Comparison of ENCODE assay signal across 2 cellular contexts in the genomic region with DNA sequence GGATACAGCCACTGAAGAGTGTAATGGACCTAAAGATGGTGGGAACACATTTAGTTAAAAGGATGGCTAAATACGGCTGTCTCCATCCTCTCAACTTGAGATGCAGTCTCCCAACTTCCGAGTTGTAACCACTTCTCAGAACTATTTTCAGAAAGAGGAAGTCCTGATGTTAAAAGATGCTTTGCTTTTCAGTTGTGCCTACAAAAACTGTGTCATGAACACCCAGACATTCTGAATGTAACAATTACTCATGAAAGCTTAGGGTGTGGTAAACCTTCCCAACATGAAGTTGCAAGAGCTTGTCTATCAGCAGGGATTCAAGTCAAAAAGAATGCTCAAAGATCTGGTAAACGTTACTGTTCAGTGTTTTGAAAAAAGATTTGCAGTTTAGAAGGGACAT.
A peak's percentile ranks its signal among the peaks of the same experiment; 100 is the strongest.
TF ChIP-seq lines count a peak whose summit lies in the region.

No MANE protein-coding gene starts in this region.

TF ChIP-seq in GM12878, 131 proteins besides CTCF, POLR2A, EP300 and RAD21 (continued from another document and continues in another):
- TF ChIP-seq, protein P1, sequence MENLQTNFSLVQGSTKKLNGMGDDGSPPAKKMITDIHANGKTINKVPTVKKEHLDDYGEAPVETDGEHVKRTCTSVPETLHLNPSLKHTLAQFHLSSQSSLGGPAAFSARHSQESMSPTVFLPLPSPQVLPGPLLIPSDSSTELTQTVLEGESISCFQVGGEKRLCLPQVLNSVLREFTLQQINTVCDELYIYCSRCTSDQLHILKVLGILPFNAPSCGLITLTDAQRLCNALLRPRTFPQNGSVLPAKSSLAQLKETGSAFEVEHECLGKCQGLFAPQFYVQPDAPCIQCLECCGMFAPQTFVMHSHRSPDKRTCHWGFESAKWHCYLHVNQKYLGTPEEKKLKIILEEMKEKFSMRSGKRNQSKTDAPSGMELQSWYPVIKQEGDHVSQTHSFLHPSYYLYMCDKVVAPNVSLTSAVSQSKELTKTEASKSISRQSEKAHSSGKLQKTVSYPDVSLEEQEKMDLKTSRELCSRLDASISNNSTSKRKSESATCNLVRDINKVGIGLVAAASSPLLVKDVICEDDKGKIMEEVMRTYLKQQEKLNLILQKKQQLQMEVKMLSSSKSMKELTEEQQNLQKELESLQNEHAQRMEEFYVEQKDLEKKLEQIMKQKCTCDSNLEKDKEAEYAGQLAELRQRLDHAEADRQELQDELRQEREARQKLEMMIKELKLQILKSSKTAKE (IDR thresholded peaks at IDR 0.05; ENCODE audit: low read depth, poor library complexity, severe bottlenecking), result peak; percentile 12
- TF ChIP-seq, protein P2, sequence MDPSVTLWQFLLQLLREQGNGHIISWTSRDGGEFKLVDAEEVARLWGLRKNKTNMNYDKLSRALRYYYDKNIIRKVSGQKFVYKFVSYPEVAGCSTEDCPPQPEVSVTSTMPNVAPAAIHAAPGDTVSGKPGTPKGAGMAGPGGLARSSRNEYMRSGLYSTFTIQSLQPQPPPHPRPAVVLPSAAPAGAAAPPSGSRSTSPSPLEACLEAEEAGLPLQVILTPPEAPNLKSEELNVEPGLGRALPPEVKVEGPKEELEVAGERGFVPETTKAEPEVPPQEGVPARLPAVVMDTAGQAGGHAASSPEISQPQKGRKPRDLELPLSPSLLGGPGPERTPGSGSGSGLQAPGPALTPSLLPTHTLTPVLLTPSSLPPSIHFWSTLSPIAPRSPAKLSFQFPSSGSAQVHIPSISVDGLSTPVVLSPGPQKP (IDR thresholded peaks at IDR 0.05; ENCODE audit: low read depth, low read length), result no peak
- TF ChIP-seq, protein P3, sequence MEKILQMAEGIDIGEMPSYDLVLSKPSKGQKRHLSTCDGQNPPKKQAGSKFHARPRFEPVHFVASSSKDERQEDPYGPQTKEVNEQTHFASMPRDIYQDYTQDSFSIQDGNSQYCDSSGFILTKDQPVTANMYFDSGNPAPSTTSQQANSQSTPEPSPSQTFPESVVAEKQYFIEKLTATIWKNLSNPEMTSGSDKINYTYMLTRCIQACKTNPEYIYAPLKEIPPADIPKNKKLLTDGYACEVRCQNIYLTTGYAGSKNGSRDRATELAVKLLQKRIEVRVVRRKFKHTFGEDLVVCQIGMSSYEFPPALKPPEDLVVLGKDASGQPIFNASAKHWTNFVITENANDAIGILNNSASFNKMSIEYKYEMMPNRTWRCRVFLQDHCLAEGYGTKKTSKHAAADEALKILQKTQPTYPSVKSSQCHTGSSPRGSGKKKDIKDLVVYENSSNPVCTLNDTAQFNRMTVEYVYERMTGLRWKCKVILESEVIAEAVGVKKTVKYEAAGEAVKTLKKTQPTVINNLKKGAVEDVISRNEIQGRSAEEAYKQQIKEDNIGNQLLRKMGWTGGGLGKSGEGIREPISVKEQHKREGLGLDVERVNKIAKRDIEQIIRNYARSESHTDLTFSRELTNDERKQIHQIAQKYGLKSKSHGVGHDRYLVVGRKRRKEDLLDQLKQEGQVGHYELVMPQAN (conservative IDR thresholded peaks at IDR 0.05), result no peak
- TF ChIP-seq, protein P4, sequence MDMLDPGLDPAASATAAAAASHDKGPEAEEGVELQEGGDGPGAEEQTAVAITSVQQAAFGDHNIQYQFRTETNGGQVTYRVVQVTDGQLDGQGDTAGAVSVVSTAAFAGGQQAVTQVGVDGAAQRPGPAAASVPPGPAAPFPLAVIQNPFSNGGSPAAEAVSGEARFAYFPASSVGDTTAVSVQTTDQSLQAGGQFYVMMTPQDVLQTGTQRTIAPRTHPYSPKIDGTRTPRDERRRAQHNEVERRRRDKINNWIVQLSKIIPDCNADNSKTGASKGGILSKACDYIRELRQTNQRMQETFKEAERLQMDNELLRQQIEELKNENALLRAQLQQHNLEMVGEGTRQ (IDR thresholded peaks at IDR 0.05; ENCODE audit: borderline replicate concordance, low read depth, low read length), result no peak
- no peak for TF ChIP-seq GABPA (IDR thresholded peaks at IDR 0.05; ENCODE audit: low read depth)
- TF ChIP-seq CHD2 (IDR thresholded peaks at IDR 0.05; ENCODE audit: borderline replicate concordance, low read depth, low read length), result no peak
- TF ChIP-seq NBN (IDR thresholded peaks at IDR 0.05), result no peak
- no peak for TF ChIP-seq ZNF207 (IDR thresholded peaks at IDR 0.05; ENCODE audit: borderline replicate concordance)
- peak; percentile 71 for TF ChIP-seq MEF2B (IDR thresholded peaks at IDR 0.05; ENCODE audit: partially characterized antibody, poor library complexity, severe bottlenecking)
- TF ChIP-seq, protein P5, sequence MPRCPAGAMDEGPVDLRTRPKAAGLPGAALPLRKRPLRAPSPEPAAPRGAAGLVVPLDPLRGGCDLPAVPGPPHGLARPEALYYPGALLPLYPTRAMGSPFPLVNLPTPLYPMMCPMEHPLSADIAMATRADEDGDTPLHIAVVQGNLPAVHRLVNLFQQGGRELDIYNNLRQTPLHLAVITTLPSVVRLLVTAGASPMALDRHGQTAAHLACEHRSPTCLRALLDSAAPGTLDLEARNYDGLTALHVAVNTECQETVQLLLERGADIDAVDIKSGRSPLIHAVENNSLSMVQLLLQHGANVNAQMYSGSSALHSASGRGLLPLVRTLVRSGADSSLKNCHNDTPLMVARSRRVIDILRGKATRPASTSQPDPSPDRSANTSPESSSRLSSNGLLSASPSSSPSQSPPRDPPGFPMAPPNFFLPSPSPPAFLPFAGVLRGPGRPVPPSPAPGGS (IDR thresholded peaks at IDR 0.05; ENCODE audit: borderline replicate concordance, insufficient read depth, low read depth, low read length, poor library complexity, severe bottlenecking), result peak; percentile 24
- TF ChIP-seq ZBED1 (IDR thresholded peaks at IDR 0.05; ENCODE audit: borderline replicate concordance), result 0 out of 2 replicates have a peak, but pooled peaks have one; percentile 58
- TF ChIP-seq MTA2 (IDR thresholded peaks at IDR 0.05; ENCODE audit: low read depth), result peak; percentile 36; the same call in 1 of the 2 replicates
- peak in 1 of 2 experiments; percentile 15; a peak in 1 of 4 replicates for TF ChIP-seq BHLHE40 (IDR thresholded peaks at IDR 0.05; ENCODE audit: borderline replicate concordance in 1 of 2, low read depth in 2 of 2, low read length in 1 of 2)
- peak; percentile 83 for TF ChIP-seq RUNX3 (IDR thresholded peaks at IDR 0.05; ENCODE audit: low read length)
- TF ChIP-seq RAD51 (IDR thresholded peaks at IDR 0.05), result no peak
- TF ChIP-seq YY1 (IDR thresholded peaks at IDR 0.05; ENCODE audit: low read depth, low read length), result 0 out of 2 replicates have a peak, but pooled peaks have one; percentile 28
- no peak for TF ChIP-seq ZNF622 (IDR thresholded peaks at IDR 0.05)
- no peak for TF ChIP-seq TARDBP (IDR thresholded peaks at IDR 0.05; ENCODE audit: borderline replicate concordance)
- TF ChIP-seq, protein P6, sequence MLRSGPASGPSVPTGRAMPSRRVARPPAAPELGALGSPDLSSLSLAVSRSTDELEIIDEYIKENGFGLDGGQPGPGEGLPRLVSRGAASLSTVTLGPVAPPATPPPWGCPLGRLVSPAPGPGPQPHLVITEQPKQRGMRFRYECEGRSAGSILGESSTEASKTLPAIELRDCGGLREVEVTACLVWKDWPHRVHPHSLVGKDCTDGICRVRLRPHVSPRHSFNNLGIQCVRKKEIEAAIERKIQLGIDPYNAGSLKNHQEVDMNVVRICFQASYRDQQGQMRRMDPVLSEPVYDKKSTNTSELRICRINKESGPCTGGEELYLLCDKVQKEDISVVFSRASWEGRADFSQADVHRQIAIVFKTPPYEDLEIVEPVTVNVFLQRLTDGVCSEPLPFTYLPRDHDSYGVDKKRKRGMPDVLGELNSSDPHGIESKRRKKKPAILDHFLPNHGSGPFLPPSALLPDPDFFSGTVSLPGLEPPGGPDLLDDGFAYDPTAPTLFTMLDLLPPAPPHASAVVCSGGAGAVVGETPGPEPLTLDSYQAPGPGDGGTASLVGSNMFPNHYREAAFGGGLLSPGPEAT (IDR thresholded peaks at IDR 0.05; ENCODE audit: low read depth), result no peak

TF ChIP-seq in GM23338, 12 proteins besides CTCF, POLR2A, EP300 and RAD21 (continued from another document):
- TF ChIP-seq, protein P7, sequence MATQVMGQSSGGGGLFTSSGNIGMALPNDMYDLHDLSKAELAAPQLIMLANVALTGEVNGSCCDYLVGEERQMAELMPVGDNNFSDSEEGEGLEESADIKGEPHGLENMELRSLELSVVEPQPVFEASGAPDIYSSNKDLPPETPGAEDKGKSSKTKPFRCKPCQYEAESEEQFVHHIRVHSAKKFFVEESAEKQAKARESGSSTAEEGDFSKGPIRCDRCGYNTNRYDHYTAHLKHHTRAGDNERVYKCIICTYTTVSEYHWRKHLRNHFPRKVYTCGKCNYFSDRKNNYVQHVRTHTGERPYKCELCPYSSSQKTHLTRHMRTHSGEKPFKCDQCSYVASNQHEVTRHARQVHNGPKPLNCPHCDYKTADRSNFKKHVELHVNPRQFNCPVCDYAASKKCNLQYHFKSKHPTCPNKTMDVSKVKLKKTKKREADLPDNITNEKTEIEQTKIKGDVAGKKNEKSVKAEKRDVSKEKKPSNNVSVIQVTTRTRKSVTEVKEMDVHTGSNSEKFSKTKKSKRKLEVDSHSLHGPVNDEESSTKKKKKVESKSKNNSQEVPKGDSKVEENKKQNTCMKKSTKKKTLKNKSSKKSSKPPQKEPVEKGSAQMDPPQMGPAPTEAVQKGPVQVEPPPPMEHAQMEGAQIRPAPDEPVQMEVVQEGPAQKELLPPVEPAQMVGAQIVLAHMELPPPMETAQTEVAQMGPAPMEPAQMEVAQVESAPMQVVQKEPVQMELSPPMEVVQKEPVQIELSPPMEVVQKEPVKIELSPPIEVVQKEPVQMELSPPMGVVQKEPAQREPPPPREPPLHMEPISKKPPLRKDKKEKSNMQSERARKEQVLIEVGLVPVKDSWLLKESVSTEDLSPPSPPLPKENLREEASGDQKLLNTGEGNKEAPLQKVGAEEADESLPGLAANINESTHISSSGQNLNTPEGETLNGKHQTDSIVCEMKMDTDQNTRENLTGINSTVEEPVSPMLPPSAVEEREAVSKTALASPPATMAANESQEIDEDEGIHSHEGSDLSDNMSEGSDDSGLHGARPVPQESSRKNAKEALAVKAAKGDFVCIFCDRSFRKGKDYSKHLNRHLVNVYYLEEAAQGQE (IDR thresholded peaks at IDR 0.05; ENCODE audit: unreplicated experiment), result no peak
